ENCODE assay signal across 19 cellular contexts in genomic region chr3:169173231-169173630, GRCh38.
DNase-seq lines count a peak whose midpoint lies in the region; ATAC-seq and TF ChIP-seq lines count a peak whose summit lies in the region.
"Had no signal": no experiment of that assay in that cellular context is flagged by ENCODE, and none has a peak within 500 bp of the region (broad histone marks: within the 10 kb centered on the region; RNA-seq: fewer than 3 reads in every experiment).

No MANE protein-coding gene starts in this region.

- TF ChIP-seq POLR2A in suprapubic skin (IDR thresholded peaks at IDR 0.05) (no peak), lower leg skin (IDR thresholded peaks at IDR 0.05) (no peak)

- intact Hi-C loops in lower leg skin (cut with DNase I; ENCODE audit: low total_unique reads): no loop called here

- TF ChIP-seq CTCF in RWPE2 (IDR thresholded peaks at IDR 0.05; ENCODE audit: poor library complexity, severe bottlenecking) (no peak), suprapubic skin (IDR thresholded peaks at IDR 0.05) (no peak), lower leg skin (IDR thresholded peaks at IDR 0.05) (no peak)

- WGBS in suprapubic skin: 54% methylated on average over 2 of the region's 2 CpGs
- WGBS in lower leg skin, 2 donors: 53 to 63% methylated on average over 2 of the region's 2 CpGs

- no peaks in the 10 kb centered on the region for H3K27me3 ChIP-seq in RWPE2 (ENCODE audit: insufficient read depth, poor library complexity, severe bottlenecking)
- H3K27me3 ChIP-seq in suprapubic skin: no peaks in the 10 kb centered on the region

- TF ChIP-seq RAD21 in Ishikawa (IDR thresholded peaks at IDR 0.05; ENCODE audit: low read depth): no peak

- peak; percentile 81 for ATAC-seq in RWPE2 (ENCODE audit: low read depth)
- ATAC-seq: activated naive CD8-positive, alpha-beta T cell treated with anti-CD3 and anti-CD28 coated beads, Interleukin-2, amount 50 U/mL, for 24 hours; GM12878; left lobe of liver; naive thymus-derived CD8-positive, alpha-beta T cell; T-cell had no signal

- H3K4me1 ChIP-seq in RWPE2 (ENCODE audit: insufficient read depth, poor library complexity, severe bottlenecking): peaks cover 21% of the 10 kb centered on the region
- H3K4me1 ChIP-seq in suprapubic skin: peaks cover 15% of the 10 kb centered on the region

- TF ChIP-seq EP300 in Ishikawa (IDR thresholded peaks at IDR 0.05; ENCODE audit: borderline replicate concordance): no peak
- no peak for TF ChIP-seq EP300 in suprapubic skin (IDR thresholded peaks at IDR 0.05)

- no peaks in the 10 kb centered on the region for H3K9me3 ChIP-seq in RWPE2 (ENCODE audit: severe bottlenecking)
- no peaks in the 10 kb centered on the region for H3K9me3 ChIP-seq in suprapubic skin

- no peak for DNase-seq in RWPE2 (ENCODE audit: low spot score)
- peak; percentile 14 for DNase-seq in iPS-NIHi7 (ENCODE audit: extremely low spot score)
- DNase-seq in suprapubic skin (ENCODE audit: low spot score in 2 of 2): no peak
- DNase-seq in stimulated activated naive CD4-positive, alpha-beta T cell (lab: John Stamatoyannopoulos, UW): no peak
- DNase-seq in lower leg skin (ENCODE audit: low spot score in 2 of 2): no peak
- DNase-seq in HUDEP-2 (lab: John Stamatoyannopoulos, UW; ENCODE audit: unreplicated experiment in 76 of 76): no peak
- DNase-seq: activated CD4-positive, alpha-beta T cell treated with anti-CD3 and anti-CD28 coated beads for 4 hours; activated naive CD8-positive, alpha-beta T cell treated with anti-CD3 and anti-CD28 coated beads, Interleukin-2, amount 50 U/mL, for 24 hours; activated T-cell treated with anti-CD3 and anti-CD28 coated beads, Interleukin-2, amount 50 U/mL, for 1 hour; CD4-positive, CD25-positive, alpha-beta regulatory T cell; EL; naive thymus-derived CD8-positive, alpha-beta T cell; NCI-H2227 treated with DMSO at 0.1 percent for 48 hours; OCI-M1; stimulated activated CD4-positive, alpha-beta T cell treated with anti-CD3 and anti-CD28 coated beads, Interleukin-1b, Interleukin-23, amount 100 ng/mL, for 48 hours; T-cell had no signal

- H3K27ac ChIP-seq in RWPE2 (ENCODE audit: poor library complexity, severe bottlenecking) (peak overlapping the region; percentile 8), suprapubic skin (peak overlapping the region; percentile 51)

- H3K4me3 ChIP-seq in RWPE2 (ENCODE audit: severe bottlenecking) (no peak overlapping the region), suprapubic skin (no peak overlapping the region), lower leg skin (ENCODE audit: low read depth, poor library complexity, severe bottlenecking) (no peak overlapping the region)
- H3K4me3 ChIP-seq: GM12878 had no signal

- no peaks in the 10 kb centered on the region for H3K36me3 ChIP-seq in RWPE2 (ENCODE audit: low read depth)
- H3K36me3 ChIP-seq in suprapubic skin: no peaks in the 10 kb centered on the region

TF ChIP-seq in Ishikawa, 13 proteins besides CTCF, POLR2A, EP300 and RAD21:
- TF ChIP-seq ZBTB7A (IDR thresholded peaks at IDR 0.05; ENCODE audit: low read depth) (no peak), YY1 (IDR thresholded peaks at IDR 0.05; ENCODE audit: low read depth) (no peak), CREB1 (IDR thresholded peaks at IDR 0.05; ENCODE audit: low read depth) (no peak), NFIC (IDR thresholded peaks at IDR 0.05) (peak; percentile 64)
TF ChIP-seq in Ishikawa: peak in this region for 1.
